In genomic region chr12:107749094-107749493, GRCh38 we compare ENCODE assay signal across 20 cellular contexts. TPM values are rescaled to one million over a fixed set of nuclear protein-coding genes. Genes with fewer than 3 reads are reported as not detected.
DNase-seq lines count a peak whose midpoint lies in the region; ATAC-seq and TF ChIP-seq lines count a peak whose summit lies in the region.
"Had no signal": no experiment of that assay in that cellular context is flagged by ENCODE, and none has a peak within 500 bp of the region (broad histone marks: within the 10 kb centered on the region; RNA-seq: fewer than 3 reads in every experiment).

No MANE protein-coding gene starts in this region.

- peak overlapping the region in 1 of 5 donors; percentile 35 for H3K9ac ChIP-seq in subcutaneous abdominal adipose tissue (ENCODE audit: low read length in 5 of 5)

- H3K4me3 ChIP-seq in breast epithelium (no peak overlapping the region), fibroblast of mammary gland (ENCODE audit: control insufficient read depth, low read depth, low read length) (no peak overlapping the region), subcutaneous abdominal adipose tissue (ENCODE audit: low read depth in 1 of 5, low read length in 5 of 5) (no peak overlapping the region)
- H3K4me3 ChIP-seq: adrenal gland had no signal

- no peak overlapping the region for H3K4me3 Mint-ChIP-seq in MCF 10A (ENCODE audit: unreplicated experiment)
- H3K4me3 Mint-ChIP-seq: T-cell had no signal

- peak; percentile 26 for DNase-seq in MCF 10A (ENCODE audit: unreplicated experiment)
- no peak for DNase-seq in breast epithelium (ENCODE audit: low spot score in 2 of 2)
- peak; percentile 51 for DNase-seq in RWPE1 (ENCODE audit: low spot score)
- DNase-seq in fibroblast of mammary gland (ENCODE audit: low read depth), result peak; percentile 46
- DNase-seq in RPMI8226, result no peak
- DNase-seq: activated CD4-positive, alpha-beta T cell treated with anti-CD3 and anti-CD28 coated beads for 1 hour; activated T-cell treated with anti-CD3 and anti-CD28 coated beads for 4 hours; adrenal gland; BE2C; cortex of kidney; NCI-H510A; stimulated activated naive CD4-positive, alpha-beta T cell treated with Interleukin-2 at 50 U/mL for 16 hours; T-cell had no signal

- H3K4me1 ChIP-seq in breast epithelium (peaks cover 0 to 5% of the 10 kb centered on the region in 2 donors), subcutaneous abdominal adipose tissue (ENCODE audit: control insufficient read depth in 5 of 5, insufficient read depth in 5 of 5, low read length in 5 of 5) (peaks cover 0 to 17% (median 11%) of the 10 kb centered on the region in 5 donors)
- H3K4me1 ChIP-seq: BE2C had no signal

- H3K9me3 Mint-ChIP-seq in MCF 10A (ENCODE audit: unreplicated experiment), result no peaks in the 10 kb centered on the region
- H3K9me3 Mint-ChIP-seq: T-cell had no signal

- BruUV-seq in MCF 10A (replicated peaks; lab: Mats Ljungman, UMichigan), result no TSS peak

- H3K4me1 Mint-ChIP-seq in MCF 10A (ENCODE audit: insufficient read depth, unreplicated experiment), result no peaks in the 10 kb centered on the region

- H3K36me3 Mint-ChIP-seq in MCF 10A (ENCODE audit: insufficient read depth, unreplicated experiment), result peaks cover 30% of the 10 kb centered on the region

- H3K27ac ChIP-seq in breast epithelium (no peak overlapping the region), RWPE1 (no peak overlapping the region), subcutaneous abdominal adipose tissue (ENCODE audit: low read depth, low read length) (peak overlapping the region; percentile 22)
- H3K27ac ChIP-seq: adrenal gland, HL-60, neutrophil had no signal

- no peak for TF ChIP-seq POLR2A in breast epithelium (IDR thresholded peaks at IDR 0.05)

- TF ChIP-seq CTCF in MCF 10A (IDR thresholded peaks at IDR 0.05; ENCODE audit: unreplicated experiment) (no peak), breast epithelium (IDR thresholded peaks at IDR 0.05) (no peak), RWPE1 (conservative IDR thresholded peaks at IDR 0.05; ENCODE audit: low read depth) (no peak), fibroblast of mammary gland (conservative IDR thresholded peaks at IDR 0.05; ENCODE audit: control insufficient read depth, insufficient read depth, low read depth, low read length) (no peak)

- CTCF ChIA-PET in MCF 10A (lab: Yijun Ruan, JAX) (interaction anchor here (0.8 to 1.4 kb wide), 4 partner anchors 9 to 136 kb away, joined by 3 to 6 read pairs (median 4); no protein-coding TSS in a partner anchor), RWPE1 (lab: Yijun Ruan, JAX) (no interaction called here)

- intact Hi-C loops in MCF 10A (cut with micrococcal nuclease) (loop anchor here (5.0 kb wide), 1 partner anchor 62 kb away; the partner anchor contains the start of gene PWP1), breast epithelium (cut with DNase I; ENCODE audit: low total_unique reads) (no loop called here)

- H3K36me3 ChIP-seq in breast epithelium (peaks cover 12% of the 10 kb centered on the region), subcutaneous abdominal adipose tissue (ENCODE audit: control insufficient read depth in 5 of 5, insufficient read depth in 5 of 5, low read length in 5 of 5) (peaks cover 25 to 71% (median 57%) of the 10 kb centered on the region in 5 donors)

- no peaks in the 10 kb centered on the region for H3K9me3 ChIP-seq in breast epithelium
- H3K9me3 ChIP-seq in subcutaneous abdominal adipose tissue (ENCODE audit: control insufficient read depth in 5 of 5, low read length in 5 of 5), result no peaks in the 10 kb centered on the region
- H3K9me3 ChIP-seq: adrenal gland, BE2C, neutrophil had no signal

- no peak overlapping the region for H3K27ac Mint-ChIP-seq in MCF 10A (ENCODE audit: low read depth, unreplicated experiment)
- H3K27ac Mint-ChIP-seq: T-cell had no signal

- ATAC-seq in HG02938 (IDR thresholded peaks at IDR 0.05; ENCODE audit: unreplicated experiment) (no peak), HG03095 (IDR thresholded peaks at IDR 0.05; ENCODE audit: unreplicated experiment) (no peak)
- ATAC-seq: T-cell had no signal

- POLR2A ChIA-PET in MCF 10A (lab: Yijun Ruan, JAX) (interaction anchor here (1.8 to 4.6 kb wide), 2 partner anchors 9 to 10 kb away, joined by 7 to 48 read pairs; partner anchors contain the start of gene PRDM4), RWPE1 (lab: Yijun Ruan, JAX; ENCODE audit: low non-redundant PET) (no interaction called here)

- no peaks in the 10 kb centered on the region for H3K27me3 ChIP-seq in breast epithelium
- no peaks in the 10 kb centered on the region for H3K27me3 ChIP-seq in subcutaneous abdominal adipose tissue (ENCODE audit: control insufficient read depth in 5 of 5, insufficient read depth in 4 of 5, low read length in 5 of 5)
- H3K27me3 ChIP-seq: adrenal gland, BE2C, neutrophil had no signal

- no peaks in the 10 kb centered on the region for H3K27me3 Mint-ChIP-seq in MCF 10A (ENCODE audit: insufficient read depth, unreplicated experiment)
- H3K27me3 Mint-ChIP-seq: T-cell had no signal

RNA-seq across cellular contexts. Expression of gene PRDM4, which starts 11.8 kb away (rescaled TPM):
- total RNA-seq in MCF 10A (2022), result 45.1 and 45.8 TPM in 2 replicates
- total RNA-seq in breast epithelium, result 10 to 100 TPM; 29.4 to 32.6 (median 31.1) TPM

RNA-seq across cellular contexts. Expression of gene ASCL4, which starts 25.4 kb away (rescaled TPM):
- not detected in 2 replicates for total RNA-seq in MCF 10A (2022)
- under 1 TPM in 1 of 3 donors, not detected in 2; 0.16 TPM for total RNA-seq in breast epithelium
- total RNA-seq: adrenal gland, lung microvascular endothelial cell, OCI-LY7, T-cell had no signal

Comparison
In these comparisons a context has a peak if more than half of its experiments do, and no peak if none do; other contexts are left out.
1. DNase-seq: peak in MCF 10A (single experiment), RWPE1 (single experiment) and fibroblast of mammary gland (single experiment); none in breast epithelium (0 of 2) and RPMI8226 (single experiment).